11 cellular contexts compared by ENCODE assay signal in the genomic region with DNA sequence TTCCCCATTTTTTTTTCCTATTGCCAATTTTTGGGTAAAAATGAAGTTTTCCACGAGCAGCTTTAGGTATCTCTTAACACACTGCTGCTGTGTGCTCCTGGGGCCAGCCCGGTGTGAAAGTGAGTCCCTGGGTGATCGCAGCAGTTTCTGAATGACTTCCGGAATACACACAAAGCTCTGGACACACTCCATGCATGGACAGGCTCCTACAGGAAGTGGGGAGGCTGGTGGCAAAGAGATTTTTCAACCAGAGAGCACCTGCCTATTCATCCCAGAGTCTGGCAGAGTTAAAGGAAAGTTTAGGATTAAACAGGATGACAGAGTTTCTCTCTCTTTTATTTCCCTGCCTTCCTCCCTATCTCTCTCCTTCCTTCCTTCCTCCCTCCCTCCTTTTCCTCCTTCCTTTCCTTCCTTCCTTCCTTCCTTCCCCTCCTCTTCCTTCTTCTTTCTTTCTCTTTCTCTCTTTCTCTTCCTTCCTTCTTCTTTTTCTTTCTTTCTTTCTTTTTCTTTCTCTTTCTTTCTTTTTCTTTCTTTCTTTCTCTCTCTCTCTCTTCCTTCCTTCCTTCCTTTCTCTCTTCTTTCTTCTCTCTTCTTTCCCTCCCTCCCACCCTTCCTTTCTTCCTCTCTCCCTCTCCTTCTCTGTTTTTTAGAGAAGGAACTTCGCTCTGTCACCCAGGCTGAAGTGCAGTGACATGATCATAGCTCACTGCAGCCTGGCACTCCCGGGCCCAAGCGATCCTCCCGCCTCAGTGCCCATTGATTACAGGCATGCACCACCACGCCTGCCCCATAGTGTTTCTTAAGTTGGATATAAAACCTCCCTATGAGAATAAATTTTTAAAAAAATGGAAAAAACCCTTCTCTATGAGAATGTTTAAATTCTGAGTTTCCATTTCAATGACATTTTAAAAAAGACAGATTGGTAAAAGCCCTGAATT. TPM values are rescaled to one million over a fixed set of nuclear protein-coding genes. Genes with fewer than 3 reads are reported as not detected.
DNase-seq lines count a peak whose midpoint lies in the region; ATAC-seq, FAIRE-seq and TF ChIP-seq lines count a peak whose summit lies in the region.
"Had no signal": no experiment of that assay in that cellular context is flagged by ENCODE, and none has a peak within 500 bp of the region (broad histone marks: within the 10 kb centered on the region; RNA-seq: fewer than 3 reads in every experiment).

No MANE protein-coding gene starts in this region.

- H3K27me3 Mint-ChIP-seq in stimulated activated memory B cell treated with anti-CD40 and anti-IgM and Interleukin-4, amounts not matched to agents 10 μg/mL and 1 μg/mL and 100 μg/mL, for 72 hours = no peaks in the 10 kb centered on the region
- no peaks in the 10 kb centered on the region for H3K27me3 Mint-ChIP-seq in endothelial cell (ENCODE audit: unreplicated experiment)
- H3K27me3 Mint-ChIP-seq: activated naive CD4-positive, alpha-beta T cell treated with anti-CD3 and anti-CD28 coated beads, Interleukin-2, amount 50 U/mL, for 24 hours had no signal

- H3K4me3 Mint-ChIP-seq in stimulated activated memory B cell treated with anti-CD40 and anti-IgM and Interleukin-4, amounts not matched to agents 10 μg/mL and 1 μg/mL and 100 μg/mL, for 72 hours = peak overlapping the region; percentile 21
- H3K4me3 Mint-ChIP-seq in endothelial cell (ENCODE audit: unreplicated experiment) = no peak overlapping the region
- H3K4me3 Mint-ChIP-seq: activated naive CD4-positive, alpha-beta T cell treated with anti-CD3 and anti-CD28 coated beads, Interleukin-2, amount 50 U/mL, for 24 hours had no signal

- no peaks in the 10 kb centered on the region for H3K36me3 Mint-ChIP-seq in stimulated activated memory B cell treated with anti-CD40 and anti-IgM and Interleukin-4, amounts not matched to agents 10 μg/mL and 1 μg/mL and 100 μg/mL, for 72 hours
- no peaks in the 10 kb centered on the region for H3K36me3 Mint-ChIP-seq in endothelial cell (ENCODE audit: low read depth, unreplicated experiment)
- H3K36me3 Mint-ChIP-seq: activated naive CD4-positive, alpha-beta T cell treated with anti-CD3 and anti-CD28 coated beads, Interleukin-2, amount 50 U/mL, for 24 hours had no signal

- ATAC-seq in HG03139 (IDR thresholded peaks at IDR 0.05; ENCODE audit: unreplicated experiment) = peak; percentile 78
- peak; percentile 64 for ATAC-seq in stimulated activated memory B cell treated with anti-CD40 and anti-IgM and Interleukin-4, amounts not matched to agents 10 μg/mL and 1 μg/mL and 100 μg/mL, for 72 hours
- ATAC-seq: right lobe of liver had no signal

- TF ChIP-seq CTCF in VCaP (conservative IDR thresholded peaks at IDR 0.05) = no peak
- TF ChIP-seq CTCF in endothelial cell (IDR thresholded peaks at IDR 0.05; ENCODE audit: unreplicated experiment) = no peak

- peak overlapping the region; percentile 38 for H3K27ac ChIP-seq in VCaP
- H3K27ac ChIP-seq: 22Rv1, right lobe of liver had no signal

- peak overlapping the region; percentile 88 for H3K27ac Mint-ChIP-seq in stimulated activated memory B cell treated with anti-CD40 and anti-IgM and Interleukin-4, amounts not matched to agents 10 μg/mL and 1 μg/mL and 100 μg/mL, for 72 hours
- no peak overlapping the region for H3K27ac Mint-ChIP-seq in endothelial cell (ENCODE audit: unreplicated experiment)
- H3K27ac Mint-ChIP-seq: activated naive CD4-positive, alpha-beta T cell treated with anti-CD3 and anti-CD28 coated beads, Interleukin-2, amount 50 U/mL, for 24 hours had no signal

- peak; percentile 13 for DNase-seq in NCI-H1092 treated with DMSO at 0.1 percent for 48 hours (lab: John Stamatoyannopoulos, UW)
- no peak for DNase-seq in NCI-H1092 (lab: John Stamatoyannopoulos, UW)
- no peak for DNase-seq in activated T-cell treated with anti-CD3 and anti-CD28 coated beads for 4 hours
- no peak for DNase-seq in HTR-8/SVneo (ENCODE audit: insufficient read length, low spot score)
- DNase-seq in endothelial cell (ENCODE audit: low spot score) = no peak

- peaks cover 35% of the 10 kb centered on the region for H3K4me1 Mint-ChIP-seq in stimulated activated memory B cell treated with anti-CD40 and anti-IgM and Interleukin-4, amounts not matched to agents 10 μg/mL and 1 μg/mL and 100 μg/mL, for 72 hours
- no peaks in the 10 kb centered on the region for H3K4me1 Mint-ChIP-seq in endothelial cell (ENCODE audit: unreplicated experiment)
- H3K4me1 Mint-ChIP-seq: activated naive CD4-positive, alpha-beta T cell treated with anti-CD3 and anti-CD28 coated beads, Interleukin-2, amount 50 U/mL, for 24 hours had no signal

- FAIRE-seq in HTR-8/SVneo (lab: Jason Lieb, UNC) = no peak

- no peaks in the 10 kb centered on the region for H3K9me3 Mint-ChIP-seq in stimulated activated memory B cell treated with anti-CD40 and anti-IgM and Interleukin-4, amounts not matched to agents 10 μg/mL and 1 μg/mL and 100 μg/mL, for 72 hours
- H3K9me3 Mint-ChIP-seq in endothelial cell (ENCODE audit: unreplicated experiment) = no peaks in the 10 kb centered on the region
- H3K9me3 Mint-ChIP-seq: activated naive CD4-positive, alpha-beta T cell treated with anti-CD3 and anti-CD28 coated beads, Interleukin-2, amount 50 U/mL, for 24 hours had no signal

RNA-seq across cellular contexts. Expression of gene UBTD2, which starts 38.7 kb away (rescaled TPM):
- 38.8 TPM for total RNA-seq in endothelial cell (ENCODE audit: unreplicated experiment)
